In the genomic region with DNA sequence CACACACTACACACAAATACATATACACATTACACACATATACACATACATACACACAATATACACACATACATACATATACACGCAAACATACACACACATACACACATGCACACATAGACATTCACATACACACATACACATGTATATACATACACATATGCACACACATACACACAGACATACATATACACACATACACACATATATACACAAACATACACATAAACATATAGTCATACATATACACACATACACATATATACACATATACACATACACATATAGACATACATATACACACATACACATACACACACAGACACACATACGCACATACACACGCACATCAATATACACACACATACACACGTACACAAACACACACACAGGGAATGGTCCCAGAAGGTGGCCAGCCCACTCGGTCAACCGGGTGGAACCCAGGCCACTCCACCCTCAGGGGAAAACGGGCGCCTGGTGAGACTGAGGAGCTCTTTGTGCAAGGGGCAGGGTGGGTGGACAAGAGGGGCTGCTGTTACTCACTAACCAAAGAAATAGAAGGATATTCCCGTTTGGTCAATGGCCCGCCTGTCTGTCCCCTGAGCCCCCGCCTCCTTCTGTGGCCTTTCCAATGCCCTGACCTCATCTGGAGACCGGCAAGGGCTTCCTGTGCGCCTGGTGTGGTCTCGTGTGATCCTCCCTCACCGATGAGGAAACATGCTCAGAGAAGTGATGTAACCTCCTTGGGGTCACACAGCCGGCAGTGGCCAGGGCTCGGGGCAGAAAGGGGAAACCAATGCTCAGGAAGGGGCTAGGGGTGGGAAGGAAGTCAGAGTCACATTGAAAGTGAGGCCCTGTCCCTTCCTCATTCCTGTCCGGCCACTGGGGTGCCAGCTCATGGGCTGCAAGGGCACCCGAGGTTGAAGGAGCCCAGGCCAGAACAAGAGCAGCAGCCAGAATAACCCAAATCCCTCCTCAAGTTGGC, we compare ENCODE assay signal across 11 cellular contexts. TPM values are rescaled to one million over a fixed set of nuclear protein-coding genes. Genes with fewer than 3 reads are reported as not detected.
DNase-seq lines count a peak whose midpoint lies in the region; ATAC-seq and TF ChIP-seq lines count a peak whose summit lies in the region.
"Had no signal": no experiment of that assay in that cellular context is flagged by ENCODE, and none has a peak within 500 bp of the region (broad histone marks: within the 10 kb centered on the region; RNA-seq: fewer than 3 reads in every experiment).

No MANE protein-coding gene starts in this region.

- peak; percentile 25 for ATAC-seq in left colon
- ATAC-seq in stimulated activated effector memory CD8-positive, alpha-beta T cell treated with anti-CD3 and anti-CD28 coated beads, Interleukin-12 subunit alpha, Interleukin-12 subunit beta, amount 100 ng/mL, for 72 hours, result no peak

- no peaks in the 10 kb centered on the region for H3K9me3 Mint-ChIP-seq in IgD-negative memory B cell
- H3K9me3 Mint-ChIP-seq in stimulated activated effector memory CD8-positive, alpha-beta T cell treated with anti-CD3 and anti-CD28 coated beads, Interleukin-12 subunit alpha, Interleukin-12 subunit beta, amount 100 ng/mL, for 72 hours, result no peaks in the 10 kb centered on the region
- no peaks in the 10 kb centered on the region for H3K9me3 Mint-ChIP-seq in osteocyte (ENCODE audit: unreplicated experiment)

- H3K36me3 ChIP-seq in ascending aorta, result no peaks in the 10 kb centered on the region
- no peaks in the 10 kb centered on the region for H3K36me3 ChIP-seq in prostate gland
- H3K36me3 ChIP-seq: MG63 had no signal

- H3K27me3 ChIP-seq in ascending aorta (peaks cover 4% of the 10 kb centered on the region), prostate gland (replicated peaks; ENCODE audit: insufficient read depth) (no peaks in the 10 kb centered on the region)
- H3K27me3 ChIP-seq: MG63 had no signal

- H3K27me3 Mint-ChIP-seq in IgD-negative memory B cell (peaks cover 11% of the 10 kb centered on the region), osteocyte (ENCODE audit: unreplicated experiment) (peaks cover 4% of the 10 kb centered on the region)

- WGBS in prostate gland, result 78% methylated on average over 19 of the region's 19 CpGs

- no peaks in the 10 kb centered on the region for H3K9me3 ChIP-seq in ascending aorta
- H3K9me3 ChIP-seq in prostate gland, result no peaks in the 10 kb centered on the region
- H3K9me3 ChIP-seq: MG63 had no signal

- H3K4me3 Mint-ChIP-seq in IgD-negative memory B cell (no peak overlapping the region), osteocyte (ENCODE audit: unreplicated experiment) (no peak overlapping the region)
- H3K4me3 Mint-ChIP-seq in stimulated activated effector memory CD8-positive, alpha-beta T cell treated with anti-CD3 and anti-CD28 coated beads, Interleukin-12 subunit alpha, Interleukin-12 subunit beta, amount 100 ng/mL, for 72 hours, result no peak overlapping the region

- H3K36me3 Mint-ChIP-seq in IgD-negative memory B cell (peaks cover 3% of the 10 kb centered on the region), osteocyte (ENCODE audit: unreplicated experiment) (no peaks in the 10 kb centered on the region)
- H3K36me3 Mint-ChIP-seq in stimulated activated effector memory CD8-positive, alpha-beta T cell treated with anti-CD3 and anti-CD28 coated beads, Interleukin-12 subunit alpha, Interleukin-12 subunit beta, amount 100 ng/mL, for 72 hours, result no peaks in the 10 kb centered on the region

- H3K4me1 Mint-ChIP-seq in IgD-negative memory B cell (peaks cover 0 to 2% (median 2%) of the 10 kb centered on the region in 3 donors), osteocyte (ENCODE audit: unreplicated experiment) (peaks cover 5% of the 10 kb centered on the region)
- peaks cover 10% of the 10 kb centered on the region for H3K4me1 Mint-ChIP-seq in stimulated activated effector memory CD8-positive, alpha-beta T cell treated with anti-CD3 and anti-CD28 coated beads, Interleukin-12 subunit alpha, Interleukin-12 subunit beta, amount 100 ng/mL, for 72 hours

- DNase-seq in ascending aorta (ENCODE audit: low spot score in 2 of 2) (peak; percentile 57 to 79), left colon (peak; percentile 22 to 59), prostate gland (ENCODE audit: low spot score) (no peak), NCI-H2196 (lab: John Stamatoyannopoulos, UW; ENCODE audit: unreplicated experiment) (no peak), osteocyte (ENCODE audit: extremely low spot score, unreplicated experiment) (no peak), NCI-H526 treated with DMSO at 0.1 percent for 48 hours (lab: John Stamatoyannopoulos, UW) (no peak)
- no peak for DNase-seq in stimulated activated effector memory CD8-positive, alpha-beta T cell treated with anti-CD3 and anti-CD28 coated beads, Interleukin-12 subunit alpha, Interleukin-12 subunit beta, amount 100 ng/mL, for 72 hours (ENCODE audit: low spot score in 2 of 2)
- DNase-seq: activated naive CD4-positive, alpha-beta T cell treated with anti-CD3 and anti-CD28 coated beads, Interleukin-2, amount 50 U/mL, for 16 hours; DMS53; MG63 had no signal

- no peak for TF ChIP-seq CTCF in ascending aorta (IDR thresholded peaks at IDR 0.05)
- no peak for TF ChIP-seq CTCF in prostate gland (IDR thresholded peaks at IDR 0.05)
- TF ChIP-seq CTCF in osteocyte (IDR thresholded peaks at IDR 0.05), result no peak

- H3K27ac ChIP-seq in ascending aorta, result peak overlapping the region in 1 of 2 donors; percentile 26
- no peak overlapping the region for H3K27ac ChIP-seq in prostate gland

- TF ChIP-seq POLR2A in prostate gland (IDR thresholded peaks at IDR 0.05), result no peak

- peak overlapping the region in 2 of 3 donors; percentile 27 to 32 for H3K27ac Mint-ChIP-seq in IgD-negative memory B cell
- peak overlapping the region; percentile 48 for H3K27ac Mint-ChIP-seq in stimulated activated effector memory CD8-positive, alpha-beta T cell treated with anti-CD3 and anti-CD28 coated beads, Interleukin-12 subunit alpha, Interleukin-12 subunit beta, amount 100 ng/mL, for 72 hours
- H3K27ac Mint-ChIP-seq in osteocyte (ENCODE audit: unreplicated experiment), result no peak overlapping the region

- intact Hi-C loops in ascending aorta (cut with DNase I) (no loop called here), left colon (cut with DNase I, micrococcal nuclease) (no loop called here), prostate gland (cut with DNase I) (no loop called here)

- H3K4me1 ChIP-seq in ascending aorta (peaks cover 0 to 3% of the 10 kb centered on the region in 2 donors), prostate gland (replicated peaks) (peaks cover 3% of the 10 kb centered on the region)

- H3K4me3 ChIP-seq in ascending aorta (no peak overlapping the region), prostate gland (no peak overlapping the region)
- H3K4me3 ChIP-seq: MG63 had no signal

RNA-seq across cellular contexts. Expression of a gene that starts 5.3 kb away (rescaled TPM):
- not detected for polyA plus RNA-seq in IgD-negative memory B cell
- not detected for total RNA-seq in ascending aorta
- total RNA-seq in left colon, result under 1 TPM; 0.09 to 0.36 TPM
- total RNA-seq in prostate gland, result 1 to 10 TPM; 4.6 to 8.0 TPM
- 1.3 and 1.6 TPM in 2 replicates for total RNA-seq in osteocyte

RNA-seq across cellular contexts. Expression of a gene that starts 52.5 kb away (rescaled TPM):
- 47.8 TPM for polyA plus RNA-seq in IgD-negative memory B cell
- total RNA-seq in ascending aorta (105 TPM), left colon (100 to 1,000 TPM in 1 of 2 donors, 10 to 100 TPM in 1; 95.0 to 128 TPM), prostate gland (10 to 100 TPM; 67.2 to 87.1 TPM), osteocyte (33.8 and 34.5 TPM in 2 replicates)

Comparison
In these comparisons a context has a peak if more than half of its experiments do, and no peak if none do; other contexts are left out.
1. DNase-seq: peak in ascending aorta (2 of 2) and left colon (2 of 2); none in stimulated activated effector memory CD8-positive, alpha-beta T cell treated with anti-CD3 and anti-CD28 coated beads, Interleukin-12 subunit alpha, Interleukin-12 subunit beta, amount 100 ng/mL, for 72 hours (0 of 2), prostate gland (single experiment), NCI-H2196 (single experiment), osteocyte (single experiment) and NCI-H526 treated with DMSO at 0.1 percent for 48 hours (single experiment).